Comparison of ENCODE assay signal across 18 cellular contexts in genomic region chr6:119210596-119210995, GRCh38.
"Had no signal": no experiment of that assay in that cellular context is flagged by ENCODE, and none has a peak within 500 bp of the region (broad histone marks: within the 10 kb centered on the region; RNA-seq: fewer than 3 reads in every experiment).

No MANE protein-coding gene starts in this region.

- H2AFZ ChIP-seq: neural progenitor cell had no signal

- H3K4me2 ChIP-seq: neural progenitor cell had no signal

- H3K9ac ChIP-seq: neural progenitor cell had no signal

- H3K27me3 ChIP-seq: colonic mucosa, heart right ventricle, neural progenitor cell, ovary, tibial artery, upper lobe of left lung, uterus had no signal

- H3K36me3 ChIP-seq: colonic mucosa, neural progenitor cell, ovary, tibial artery, upper lobe of left lung, uterus had no signal

- ATAC-seq: heart right ventricle; mucosa of descending colon; natural killer cell treated with Interleukin-12 subunit alpha and Interleukin-12 subunit beta and Interleukin-15 and Interleukin-18, amount 100 ng/mL, for 72 hours; right cardiac atrium; stimulated activated memory B cell treated with anti-CD40 and anti-IgM and Interleukin-4, amounts not matched to agents 10 μg/mL and 1 μg/mL and 100 μg/mL, for 72 hours had no signal

- H3K27ac ChIP-seq: colonic mucosa, heart right ventricle, neural progenitor cell, ovary, tibial artery, upper lobe of left lung, uterus had no signal

- H3K4me3 ChIP-seq: colonic mucosa, heart right ventricle, mucosa of descending colon, neural progenitor cell, ovary, tibial artery, upper lobe of left lung, uterus had no signal

- H3K4me1 ChIP-seq: colonic mucosa, neural progenitor cell, upper lobe of left lung, uterus had no signal

- H3K9me3 ChIP-seq: colonic mucosa, heart right ventricle, mucosa of descending colon, ovary, tibial artery, upper lobe of left lung, uterus had no signal

- DNase-seq: colonic mucosa; effector CD8-positive, alpha-beta T cell; heart right ventricle; hypothalamus; kidney glomerular epithelial cell; mammary epithelial cell; mucosa of descending colon; nucleus accumbens; ovary; right cardiac atrium; stimulated activated CD4-positive, alpha-beta T cell treated with anti-CD3 and anti-CD28 coated beads, Interleukin-4, amount 100 ng/mL, for 1 hour; stimulated activated CD8-positive, alpha-beta memory T cell treated with anti-CD3 and anti-CD28 coated beads, Interleukin-4, amount 100 ng/mL, for 48 hours; tibial artery; upper lobe of left lung; uterus had no signal
